ENCODE assay signal across 8 cellular contexts in the genomic region with DNA sequence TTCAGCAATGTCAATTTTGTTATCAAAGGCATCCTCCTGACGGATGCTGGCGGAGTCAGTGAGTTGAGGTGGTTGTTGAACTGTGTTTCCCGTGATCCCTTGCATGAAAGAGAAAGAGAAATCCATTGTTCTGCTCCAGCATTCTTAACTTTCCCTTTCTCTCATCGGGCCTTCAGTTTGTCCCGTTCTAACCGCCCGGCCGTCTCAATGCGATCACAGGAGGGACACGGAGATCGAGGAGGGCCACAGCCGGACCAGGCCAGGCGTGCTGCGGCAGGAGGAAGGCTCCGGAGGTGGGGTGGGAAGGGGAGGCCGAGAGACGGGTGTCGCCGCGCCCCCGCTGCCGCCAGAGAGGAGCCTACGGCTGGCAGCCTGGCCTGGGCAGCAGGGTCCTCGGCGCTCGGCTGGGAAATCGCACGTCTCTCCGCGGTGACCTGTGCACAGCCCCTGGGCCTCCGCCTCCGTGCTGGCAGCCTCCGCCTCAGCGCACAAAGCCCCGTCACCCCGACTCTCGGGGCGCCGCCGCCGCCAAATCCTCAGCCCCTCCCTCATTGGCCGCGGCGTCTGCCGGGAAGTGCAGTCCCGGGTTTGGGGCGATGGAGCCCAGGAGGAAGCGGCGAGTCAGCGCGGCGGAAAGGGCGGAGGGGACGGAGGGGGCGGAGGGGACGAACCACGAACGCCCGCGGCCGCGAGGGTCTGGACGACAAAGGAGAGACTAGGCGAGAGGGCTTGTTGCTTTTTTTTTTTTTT. TPM values are rescaled to one million over a fixed set of nuclear protein-coding genes. Genes with fewer than 3 reads are reported as not detected.
DNase-seq lines count a peak whose midpoint lies in the region; ATAC-seq and TF ChIP-seq lines count a peak whose summit lies in the region.

No MANE protein-coding gene starts in this region.

- H3K9me3 Mint-ChIP-seq in activated naive CD4-positive, alpha-beta T cell treated with anti-CD3 and anti-CD28 coated beads, Interleukin-2, amount 50 U/mL, for 24 hours = no peaks in the 10 kb centered on the region

- H3K27ac Mint-ChIP-seq in activated naive CD4-positive, alpha-beta T cell treated with anti-CD3 and anti-CD28 coated beads, Interleukin-2, amount 50 U/mL, for 24 hours = peak overlapping the region; percentile 84

- H3K4me1 Mint-ChIP-seq in activated naive CD4-positive, alpha-beta T cell treated with anti-CD3 and anti-CD28 coated beads, Interleukin-2, amount 50 U/mL, for 24 hours = peaks cover 14% of the 10 kb centered on the region

- ATAC-seq in HG02943 (IDR thresholded peaks at IDR 0.05; ENCODE audit: low read depth, unreplicated experiment) (peak; percentile 63), GM21367 (IDR thresholded peaks at IDR 0.05; ENCODE audit: unreplicated experiment) (no peak)

- CTCF ChIA-PET in RWPE1 (lab: Yijun Ruan, JAX) = no interaction called here

- peak overlapping the region; percentile 92 for H3K4me3 Mint-ChIP-seq in activated naive CD4-positive, alpha-beta T cell treated with anti-CD3 and anti-CD28 coated beads, Interleukin-2, amount 50 U/mL, for 24 hours

- no peak for TF ChIP-seq CTCF in GM12864 (IDR thresholded peaks at IDR 0.05; ENCODE audit: low read depth, low read length, missing control alignments)
- TF ChIP-seq CTCF in RWPE1 (conservative IDR thresholded peaks at IDR 0.05; ENCODE audit: low read depth) = no peak

- H3K27ac ChIP-seq in RWPE1 (peak overlapping the region; percentile 73), substantia nigra (ENCODE audit: low read depth, low read length, poor library complexity, severe bottlenecking) (peak overlapping the region; percentile 93)

- H3K27me3 Mint-ChIP-seq in activated naive CD4-positive, alpha-beta T cell treated with anti-CD3 and anti-CD28 coated beads, Interleukin-2, amount 50 U/mL, for 24 hours = peaks cover 1% of the 10 kb centered on the region

- POLR2A ChIA-PET in RWPE1 (lab: Yijun Ruan, JAX; ENCODE audit: low non-redundant PET) = no interaction called here

- DNase-seq in GM12864 (ENCODE audit: low read depth) (no peak), RWPE1 (ENCODE audit: low spot score) (peak; percentile 64), glomerular visceral epithelial cell (ENCODE audit: extremely low spot score) (peak; percentile 39), occipital lobe (lab: John Stamatoyannopoulos, UW) (peak; percentile 68), substantia nigra (lab: John Stamatoyannopoulos, UW) (peak in 46 of 49 donors; percentile 29 to 94 (median 65))

- H3K36me3 Mint-ChIP-seq in activated naive CD4-positive, alpha-beta T cell treated with anti-CD3 and anti-CD28 coated beads, Interleukin-2, amount 50 U/mL, for 24 hours = no peaks in the 10 kb centered on the region

- H3K4me3 ChIP-seq in GM12864 (ENCODE audit: low read depth, low read length) = peak overlapping the region; percentile 88

RNA-seq across cellular contexts. Expression of a gene that starts 38.1 kb away (rescaled TPM):
- total RNA-seq in occipital lobe = not detected

RNA-seq across cellular contexts. Expression of a gene that starts 58.3 kb away (rescaled TPM):
- total RNA-seq in occipital lobe = 38.2 TPM

RNA-seq across cellular contexts. Expression of a gene that starts 58.8 kb away (rescaled TPM):
- not detected for total RNA-seq in occipital lobe

RNA-seq across cellular contexts. Expression of a gene that starts 59.7 kb away (rescaled TPM):
- total RNA-seq in occipital lobe = not detected
